Comparison of ENCODE assay signal across 31 cellular contexts in genomic region chr3:134972836-134973455, GRCh38.
"Had no signal": no experiment of that assay in that cellular context is flagged by ENCODE, and none has a peak within 500 bp of the region (broad histone marks: within the 10 kb centered on the region; RNA-seq: fewer than 3 reads in every experiment).

No MANE protein-coding gene starts in this region.

- H3K4me3 Mint-ChIP-seq: naive thymus-derived CD4-positive, alpha-beta T cell; natural killer cell; nephron; neural progenitor cell; stimulated activated memory B cell treated with anti-CD40 and anti-IgM and Interleukin-4, amounts not matched to agents 10 μg/mL and 1 μg/mL and 100 μg/mL, for 72 hours; stimulated activated naive CD8-positive, alpha-beta T cell treated with anti-CD3 and anti-CD28 coated beads, Interleukin-15, amount 100 ng/mL, for 72 hours; type B pancreatic cell had no signal

- H3K36me3 Mint-ChIP-seq: naive thymus-derived CD4-positive, alpha-beta T cell; natural killer cell had no signal

- H3K27ac ChIP-seq: neural progenitor cell, neutrophil, ovary, parathyroid adenoma, psoas muscle, right lobe of liver, sigmoid colon, suprapubic skin, testis, tibial artery, transverse colon, upper lobe of right lung, uterus had no signal

- H3K27ac Mint-ChIP-seq: naive thymus-derived CD4-positive, alpha-beta T cell; natural killer cell; nephron; neural progenitor cell; progenitor cell of endocrine pancreas; stimulated activated memory B cell treated with anti-CD40 and anti-IgM and Interleukin-4, amounts not matched to agents 10 μg/mL and 1 μg/mL and 100 μg/mL, for 72 hours; stimulated activated naive CD8-positive, alpha-beta T cell treated with anti-CD3 and anti-CD28 coated beads, Interleukin-15, amount 100 ng/mL, for 72 hours; type B pancreatic cell had no signal

- H3K27me3 Mint-ChIP-seq: stimulated activated memory B cell treated with anti-CD40 and anti-IgM and Interleukin-4, amounts not matched to agents 10 μg/mL and 1 μg/mL and 100 μg/mL, for 72 hours had no signal

- H3K4me1 Mint-ChIP-seq: nephron; stimulated activated memory B cell treated with anti-CD40 and anti-IgM and Interleukin-4, amounts not matched to agents 10 μg/mL and 1 μg/mL and 100 μg/mL, for 72 hours; stimulated activated naive CD8-positive, alpha-beta T cell treated with anti-CD3 and anti-CD28 coated beads, Interleukin-15, amount 100 ng/mL, for 72 hours had no signal

- H3K9me3 Mint-ChIP-seq: natural killer cell; nephron; stimulated activated memory B cell treated with anti-CD40 and anti-IgM and Interleukin-4, amounts not matched to agents 10 μg/mL and 1 μg/mL and 100 μg/mL, for 72 hours; type B pancreatic cell had no signal

- H3K4me3 ChIP-seq: neural progenitor cell, ovary, psoas muscle, right lobe of liver, sigmoid colon, suprapubic skin, testis, tibial artery, transverse colon, upper lobe of right lung, uterus had no signal

- ATAC-seq: naive thymus-derived CD4-positive, alpha-beta T cell; natural killer cell; psoas muscle; right cardiac atrium; right lobe of liver; stimulated activated memory B cell treated with anti-CD40 and anti-IgM and Interleukin-4, amounts not matched to agents 10 μg/mL and 1 μg/mL and 100 μg/mL, for 72 hours; stimulated activated naive CD8-positive, alpha-beta T cell treated with anti-CD3 and anti-CD28 coated beads, Interleukin-15, amount 100 ng/mL, for 72 hours; stimulated activated naive CD8-positive, alpha-beta T cell treated with anti-CD3 and anti-CD28 coated beads, Interleukin-15, Interleukin-2, amounts not matched to agents 100 U/mL and 50 U/mL, for 24 hours; upper lobe of right lung had no signal

- DNase-seq: naive thymus-derived CD4-positive, alpha-beta T cell; natural killer cell; nucleus accumbens; ovary; posterior cingulate gyrus; psoas muscle; right cardiac atrium; right lobe of liver; sigmoid colon; small intestine; stimulated activated CD4-positive, alpha-beta T cell treated with anti-CD3 and anti-CD28 coated beads, Interleukin-1b, Interleukin-23, amount 100 ng/mL, for 48 hours; stimulated activated CD4-positive, alpha-beta T cell treated with anti-CD3 and anti-CD28 coated beads, Interleukin-4, amount 100 ng/mL, for 1 hour; stimulated activated CD4-positive, alpha-beta T cell treated with anti-CD3 and anti-CD28 coated beads, Interleukin-4, amount 100 ng/mL, for 4 hours; stimulated activated CD8-positive, alpha-beta memory T cell treated with anti-CD3 and anti-CD28 coated beads, Interleukin-4, amount 100 ng/mL, for 48 hours; stimulated activated naive CD4-positive, alpha-beta T cell; stimulated activated naive CD8-positive, alpha-beta T cell treated with anti-CD3 and anti-CD28 coated beads, Interleukin-15, amount 100 ng/mL, for 72 hours; stimulated activated naive CD8-positive, alpha-beta T cell treated with anti-CD3 and anti-CD28 coated beads, Interleukin-15, Interleukin-2, amounts not matched to agents 100 U/mL and 50 U/mL, for 24 hours; substantia nigra; testis; tibial artery; transverse colon; upper lobe of right lung; uterus had no signal
